29 cellular contexts compared by ENCODE assay signal in genomic region chr1:2446861-2447260, GRCh38. TPM values are rescaled to one million over a fixed set of nuclear protein-coding genes. Genes with fewer than 3 reads are reported as not detected.
DNase-seq lines count a peak whose midpoint lies in the region; ATAC-seq and TF ChIP-seq lines count a peak whose summit lies in the region.
"Had no signal": no experiment of that assay in that cellular context is flagged by ENCODE, and none has a peak within 500 bp of the region (broad histone marks: within the 10 kb centered on the region; RNA-seq: fewer than 3 reads in every experiment).

No MANE protein-coding gene starts in this region.

- no peaks in the 10 kb centered on the region for H3K36me3 Mint-ChIP-seq in brain
- H3K36me3 Mint-ChIP-seq: CD8-positive, alpha-beta T cell; naive thymus-derived CD4-positive, alpha-beta T cell had no signal

- no peaks in the 10 kb centered on the region for H3K9me3 ChIP-seq in HEK293 (ENCODE audit: control insufficient read depth, insufficient read depth, low read depth, low read length)
- H3K9me3 ChIP-seq: ovary, Peyer's patch, SJCRH30, suprapubic skin, upper lobe of right lung had no signal

- no peak overlapping the region for H3K4me3 ChIP-seq in HEK293 (ENCODE audit: low read depth, low read length)
- H3K4me3 ChIP-seq: GM12878, ovary, Peyer's patch, SJCRH30, smooth muscle cell, suprapubic skin, upper lobe of right lung had no signal

- no peaks in the 10 kb centered on the region for H3K4me1 ChIP-seq in HEK293 (ENCODE audit: control insufficient read depth, insufficient read depth, low read length)
- H3K4me1 ChIP-seq: upper lobe of right lung had no signal

- ATAC-seq in HG02610 (IDR thresholded peaks at IDR 0.05; ENCODE audit: unreplicated experiment), result no peak
- ATAC-seq in GM21447 (IDR thresholded peaks at IDR 0.05; ENCODE audit: unreplicated experiment), result no peak
- ATAC-seq in GM19463 (IDR thresholded peaks at IDR 0.05; ENCODE audit: unreplicated experiment), result no peak
- ATAC-seq: activated T-helper 17 cell treated with anti-CD3 and anti-CD28 coated beads, Interleukin-2, amount 50 U/mL, for 72 hours; CD8-positive, alpha-beta T cell; GM12878; naive thymus-derived CD4-positive, alpha-beta T cell; upper lobe of right lung had no signal

- H3K27ac ChIP-seq in HEK293 (ENCODE audit: extremely low read depth, low read depth, low read length), result no peak overlapping the region
- peak overlapping the region; percentile 94 for H3K27ac ChIP-seq in layer of hippocampus (ENCODE audit: low read depth, low read length)
- H3K27ac ChIP-seq: ovary, Peyer's patch, SJCRH30, suprapubic skin, upper lobe of right lung, VCaP had no signal

- TF ChIP-seq CTCF in HEK293 (tag by site-specific recombination; IDR thresholded peaks at IDR 0.05) (no peak), brain (conservative IDR thresholded peaks at IDR 0.05) (no peak)

- H3K27ac Mint-ChIP-seq in brain, result peak overlapping the region in 3 of 5 experiments; percentile 81 to 92 (median 91)
- H3K27ac Mint-ChIP-seq: activated CD8-positive, alpha-beta T cell treated with anti-CD3 and anti-CD28 coated beads, Interleukin-2, amount 10 ng/mL, durations not matched to agents 7 days and 5 days; activated T-helper 17 cell treated with anti-CD3 and anti-CD28 coated beads, Interleukin-2, amount 50 U/mL, for 72 hours; CD8-positive, alpha-beta T cell; naive thymus-derived CD4-positive, alpha-beta T cell had no signal

- no peaks in the 10 kb centered on the region for H3K27me3 Mint-ChIP-seq in brain

- H3K36me3 ChIP-seq in HEK293 (ENCODE audit: control insufficient read depth in 2 of 2, insufficient read depth in 1 of 2, low read length in 2 of 2), result no peaks in the 10 kb centered on the region
- H3K36me3 ChIP-seq: ovary, Peyer's patch, SJCRH30, suprapubic skin, upper lobe of right lung had no signal

- CTCF ChIA-PET in HEK293 (lab: Yijun Ruan, JAX), result interaction anchor here (1.2 kb wide), 1 partner anchor 22 kb away, joined by 4 read pairs; no protein-coding TSS in a partner anchor

- H3K4me1 Mint-ChIP-seq in brain, result peaks cover 69% of the 10 kb centered on the region
- H3K4me1 Mint-ChIP-seq: activated T-helper 17 cell treated with anti-CD3 and anti-CD28 coated beads, Interleukin-2, amount 50 U/mL, for 72 hours had no signal

- H3K9me3 Mint-ChIP-seq in brain, result peaks cover 0 to 2% (median 0%) of the 10 kb centered on the region in 5 experiments
- H3K9me3 Mint-ChIP-seq: activated T-helper 17 cell treated with anti-CD3 and anti-CD28 coated beads, Interleukin-2, amount 50 U/mL, for 72 hours; CD8-positive, alpha-beta T cell; naive thymus-derived CD4-positive, alpha-beta T cell had no signal

- POLR2A ChIA-PET in HEK293 (lab: Yijun Ruan, JAX), result no interaction called here

- DNase-seq in putamen (ENCODE audit: low spot score) (peak; percentile 80), DMS 273 treated with DMSO at 0.1 percent for 48 hours (lab: John Stamatoyannopoulos, UW) (no peak)
- DNase-seq: activated CD4-positive, alpha-beta T cell treated with anti-CD3 and anti-CD28 coated beads for 4 hours; activated CD8-positive, alpha-beta T cell treated with anti-CD3 and anti-CD28 coated beads, Interleukin-2, amount 10 ng/mL, durations not matched to agents 7 days and 5 days; activated naive CD4-positive, alpha-beta T cell treated with anti-CD3 and anti-CD28 coated beads, Interleukin-2, amount 50 U/mL, for 16 hours; CD8-positive, alpha-beta T cell; effector CD8-positive, alpha-beta T cell; MV-4-11; naive thymus-derived CD4-positive, alpha-beta T cell; NCI-H2107; NCI-H345; ovary; Peyer's patch; SJCRH30; stimulated activated naive CD4-positive, alpha-beta T cell; SW 1271; T-helper 9 cell; upper lobe of right lung had no signal

- H3K4me3 Mint-ChIP-seq in brain, result peak overlapping the region in 2 of 5 experiments; percentile 30 to 55
- H3K4me3 Mint-ChIP-seq: activated CD8-positive, alpha-beta T cell treated with anti-CD3 and anti-CD28 coated beads, Interleukin-2, amount 10 ng/mL, durations not matched to agents 7 days and 5 days; activated T-helper 17 cell treated with anti-CD3 and anti-CD28 coated beads, Interleukin-2, amount 50 U/mL, for 72 hours; CD8-positive, alpha-beta T cell; naive thymus-derived CD4-positive, alpha-beta T cell had no signal

- H3K27me3 ChIP-seq in layer of hippocampus (ENCODE audit: control insufficient read depth, insufficient read depth, low read length), result peaks cover 11% of the 10 kb centered on the region
- H3K27me3 ChIP-seq: ovary had no signal

TF ChIP-seq in HEK293, 187 proteins besides CTCF, POLR2A, EP300 and RAD21:
- TF ChIP-seq ZFHX2 (tag by site-specific recombination; conservative IDR thresholded peaks at IDR 0.05) (peak; percentile 59), EGR2 (tag by site-specific recombination; IDR thresholded peaks at IDR 0.05; ENCODE audit: low read depth) (0 out of 2 replicates have a peak, but pooled peaks have one; percentile 18), ZNF776 (tag by site-specific recombination; IDR thresholded peaks at IDR 0.05; ENCODE audit: borderline replicate concordance) (no peak), ZNF660 (tag by site-specific recombination; IDR thresholded peaks at IDR 0.05) (no peak), ZNF341 (tag by site-specific recombination; IDR thresholded peaks at IDR 0.05; ENCODE audit: low read depth) (no peak), ZBTB17 (tag by site-specific recombination; IDR thresholded peaks at IDR 0.05) (peak; percentile 24; the same call in 1 of the 2 replicates)
TF ChIP-seq in HEK293: peak in this region for 3.

RNA-seq across cellular contexts. Expression of gene PLCH2, which starts 29.2 kb away (rescaled TPM):
- 5.5 TPM for polyA plus RNA-seq in brain (ENCODE audit: insufficient read depth, low read depth, low replicate concordance)

RNA-seq across cellular contexts. Expression of gene PEX10, which starts 34.5 kb away (rescaled TPM):
- 39.1 TPM for polyA plus RNA-seq in brain (ENCODE audit: insufficient read depth, low read depth, low replicate concordance)

RNA-seq across cellular contexts. Expression of gene RER1, which starts 55.2 kb away (rescaled TPM):
- polyA plus RNA-seq in brain (ENCODE audit: insufficient read depth, low read depth, low replicate concordance), result 122 TPM

RNA-seq across cellular contexts. Expression of gene MORN1, which starts 55.5 kb away (rescaled TPM):
- 15.4 TPM for polyA plus RNA-seq in brain (ENCODE audit: insufficient read depth, low read depth, low replicate concordance)
